Comparison of ENCODE assay signal across 35 cellular contexts in the genomic region with DNA sequence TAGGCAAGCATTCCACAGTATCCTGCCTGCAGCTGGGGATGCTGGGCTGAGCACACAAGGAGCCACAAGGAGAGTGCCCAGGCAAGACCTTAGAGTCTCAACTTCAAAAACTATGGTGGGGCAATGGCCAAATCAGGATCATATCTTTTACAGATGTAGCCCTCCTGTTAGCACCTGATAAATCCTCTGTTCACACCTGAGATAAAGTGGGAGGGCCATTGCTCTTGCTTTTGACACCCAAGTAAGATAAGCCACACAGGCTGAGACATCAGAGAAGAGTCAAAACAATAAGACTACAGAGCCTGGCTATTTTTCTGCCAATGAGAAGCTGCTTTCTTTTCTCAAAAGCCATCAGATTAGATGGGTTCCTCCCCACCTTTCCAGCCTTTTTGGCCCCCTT.
"Had no signal": no experiment of that assay in that cellular context is flagged by ENCODE, and none has a peak within 500 bp of the region (broad histone marks: within the 10 kb centered on the region; RNA-seq: fewer than 3 reads in every experiment).

No MANE protein-coding gene starts in this region.

- H3K4me3 ChIP-seq: MG63 had no signal

- H3K27me3 ChIP-seq: MG63 had no signal

- H3K9ac ChIP-seq: KMS-11 had no signal

- H3K9me3 ChIP-seq: MG63 had no signal

- H3K27ac ChIP-seq: KMS-11 had no signal

- DNase-seq: Karpas-422, Kasumi-1, KBM-7, KG1, MG63, MM.1S, MV-4-11, NCI-H1048, NCI-H1092, NCI-H1092 treated with DMSO at 0.1 percent for 48 hours, NCI-H1105, NCI-H1105 treated with DMSO at 0.1 percent for 48 hours, NCI-H1417, NCI-H1417 treated with DMSO at 0.1 percent for 48 hours, NCI-H1436, NCI-H1436 treated with DMSO at 0.1 percent for 48 hours, NCI-H146, NCI-H1694, NCI-H1694 treated with DMSO at 0.1 percent for 48 hours, NCI-H187, NCI-H187 treated with DMSO at 0.1 percent for 48 hours, NCI-H1930, NCI-H2029, NCI-H2029 treated with DMSO at 0.1 percent for 48 hours, NCI-H2081, NCI-H2081 treated with DMSO at 0.1 percent for 48 hours, NCI-H2107, NCI-H2171, NCI-H2171 treated with DMSO at 0.1 percent for 48 hours, NCI-H2227 treated with DMSO at 0.1 percent for 48 hours, NCI-H226, NCI-H345, NCI-H446, NCI-H446 treated with DMSO at 0.1 percent for 48 hours had no signal

- H3K4me2 ChIP-seq: KMS-11 had no signal

- H3K36me3 ChIP-seq: MG63 had no signal
